In genomic region chr1:51327386-51327785, GRCh38 we compare ENCODE assay signal across 19 cellular contexts. TPM values are rescaled to one million over a fixed set of nuclear protein-coding genes. Genes with fewer than 3 reads are reported as not detected.
"Had no signal": no experiment of that assay in that cellular context is flagged by ENCODE, and none has a peak within 500 bp of the region (broad histone marks: within the 10 kb centered on the region; RNA-seq: fewer than 3 reads in every experiment).

No MANE protein-coding gene starts in this region.

- H3K4me3 ChIP-seq: gastroesophageal sphincter, heart right ventricle, skin epidermis, tibial artery had no signal

- H3K27ac ChIP-seq: gastroesophageal sphincter, neutrophil, skin epidermis, tibial artery had no signal

- H3K9me3 Mint-ChIP-seq: activated naive CD4-positive, alpha-beta T cell treated with anti-CD3 and anti-CD28 coated beads for 36 hours; activated T-helper 2 cell treated with anti-CD3 and anti-CD28 coated beads, Interferon-gamma antibody, Interleukin-2, Interleukin-4, amounts not matched to agents 10 μg/mL and 5 μg/mL and 100 μg/mL, durations not matched to agents 14 hours and 24 hours and 36 hours; central memory CD8-positive, alpha-beta T cell; natural killer cell; stimulated activated naive B cell treated with anti-CD40 and anti-IgM and Interleukin-4, amounts not matched to agents 10 μg/mL and 1 μg/mL and 100 μg/mL, for 72 hours; T-helper 2 cell treated with Interferon-gamma antibody and Interleukin-4, amounts not matched to agents 5 μg/mL and 100 μg/mL, for 36 hours had no signal

- FAIRE-seq: islet of Langerhans, urothelium cell line had no signal

- H3K27ac Mint-ChIP-seq: activated naive CD4-positive, alpha-beta T cell treated with anti-CD3 and anti-CD28 coated beads for 36 hours; activated T-helper 2 cell treated with anti-CD3 and anti-CD28 coated beads, Interferon-gamma antibody, Interleukin-2, Interleukin-4, amounts not matched to agents 10 μg/mL and 5 μg/mL and 100 μg/mL, durations not matched to agents 14 hours and 24 hours and 36 hours; natural killer cell; stimulated activated naive B cell treated with anti-CD40 and anti-IgM and Interleukin-4, amounts not matched to agents 10 μg/mL and 1 μg/mL and 100 μg/mL, for 72 hours; T-helper 2 cell treated with Interferon-gamma antibody and Interleukin-4, amounts not matched to agents 5 μg/mL and 100 μg/mL, for 36 hours had no signal

- H3K36me3 Mint-ChIP-seq: natural killer cell had no signal

- H3K4me3 Mint-ChIP-seq: activated naive CD4-positive, alpha-beta T cell treated with anti-CD3 and anti-CD28 coated beads for 36 hours; central memory CD8-positive, alpha-beta T cell; natural killer cell; stimulated activated naive B cell treated with anti-CD40 and anti-IgM and Interleukin-4, amounts not matched to agents 10 μg/mL and 1 μg/mL and 100 μg/mL, for 72 hours; T-helper 2 cell treated with Interferon-gamma antibody and Interleukin-4, amounts not matched to agents 5 μg/mL and 100 μg/mL, for 36 hours had no signal

- DNase-seq: activated naive CD4-positive, alpha-beta T cell treated with anti-CD3 and anti-CD28 coated beads for 36 hours; effector CD8-positive, alpha-beta T cell; heart right ventricle; mesendoderm; natural killer cell; retina; stimulated activated CD4-positive, alpha-beta T cell treated with anti-CD3 and anti-CD28 coated beads, Interleukin-15, amount 100 ng/mL, for 24 hours; stimulated activated CD4-positive, alpha-beta T cell treated with anti-CD3 and anti-CD28 coated beads, Interleukin-4, amount 100 ng/mL, for 1 hour; stimulated activated naive B cell treated with anti-CD40 and anti-IgM and Interleukin-4, amounts not matched to agents 10 μg/mL and 1 μg/mL and 100 μg/mL, for 72 hours; tibial artery had no signal

- H3K36me3 ChIP-seq: gastroesophageal sphincter, heart right ventricle, neutrophil, tibial artery had no signal

- H3K9me3 ChIP-seq: gastroesophageal sphincter, heart right ventricle, neutrophil, tibial artery had no signal

- ATAC-seq: activated CD4-positive, CD25-positive, alpha-beta regulatory T cell treated with anti-CD3 and anti-CD28 coated beads, Interleukin-2, amount 50 U/mL, for 24 hours; gastroesophageal sphincter; natural killer cell; stimulated activated naive B cell treated with anti-CD40 and anti-IgM and Interleukin-4, amounts not matched to agents 10 μg/mL and 1 μg/mL and 100 μg/mL, for 72 hours had no signal

RNA-seq across cellular contexts. Expression of gene TTC39A, which starts 3.0 kb away (rescaled TPM):
- total RNA-seq: activated naive CD4-positive, alpha-beta T cell treated with anti-CD3 and anti-CD28 coated beads for 36 hours had no signal
